In the genomic region with DNA sequence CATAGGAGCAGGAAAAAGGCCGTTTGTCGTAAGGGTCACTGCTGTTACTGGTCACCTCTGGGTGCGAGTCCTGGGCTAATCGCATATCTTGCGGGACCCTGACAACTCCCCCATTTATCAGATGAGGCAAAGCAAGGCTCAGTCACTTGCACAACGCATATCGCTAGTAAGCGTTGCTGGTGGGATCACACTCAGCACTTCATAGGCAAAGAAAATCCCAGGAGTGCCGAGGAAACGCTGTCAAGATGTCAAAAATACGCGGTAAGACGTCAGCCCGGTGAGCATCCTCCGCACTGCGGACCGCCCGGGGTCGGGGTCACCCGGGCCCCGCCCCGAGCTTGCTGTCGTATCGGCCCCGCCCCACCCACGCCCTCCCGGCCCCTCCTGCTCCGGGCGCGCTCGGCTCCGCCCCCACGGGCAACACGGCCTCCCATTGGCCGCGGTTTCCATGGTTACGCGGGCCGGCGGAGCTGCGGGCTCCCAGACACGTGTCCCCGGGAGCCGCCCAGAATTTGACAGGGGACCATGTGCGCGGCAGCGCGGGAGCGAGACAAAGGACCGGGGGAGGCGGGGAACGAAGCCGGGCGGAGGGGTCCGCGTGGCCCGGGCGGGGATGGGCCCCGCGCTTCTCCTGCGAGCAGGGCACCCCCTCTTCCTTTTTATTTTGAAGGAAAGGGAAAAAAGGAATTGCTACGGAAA, we compare ENCODE assay signal across 8 cellular contexts.
DNase-seq lines count a peak whose midpoint lies in the region; ATAC-seq and TF ChIP-seq lines count a peak whose summit lies in the region.

No MANE protein-coding gene starts in this region.

- ATAC-seq in HG03159 (IDR thresholded peaks at IDR 0.05; ENCODE audit: unreplicated experiment) (peak; percentile 61), omental fat pad (ENCODE audit: low FRiP score) (peak; percentile 93)

- H3K9me3 Mint-ChIP-seq in activated naive CD8-positive, alpha-beta T cell (ENCODE audit: low read depth): no peaks in the 10 kb centered on the region

- H3K36me3 Mint-ChIP-seq in activated naive CD8-positive, alpha-beta T cell: no peaks in the 10 kb centered on the region

- DNase-seq in SK-N-DZ (ENCODE audit: low spot score) (peak; percentile 90), glomerular visceral epithelial cell (ENCODE audit: extremely low spot score) (peak; percentile 71), omental fat pad (ENCODE audit: low spot score) (peak; percentile 73), stromal cell of bone marrow (ENCODE audit: low read depth) (peak; percentile 77), H4 (ENCODE audit: low spot score) (no peak)

- H3K27ac Mint-ChIP-seq in activated naive CD8-positive, alpha-beta T cell: peak overlapping the region; percentile 64

- peaks cover 31% of the 10 kb centered on the region for H3K4me1 Mint-ChIP-seq in activated naive CD8-positive, alpha-beta T cell (ENCODE audit: low read depth)

- TF ChIP-seq CTCF in C4-2B (conservative IDR thresholded peaks at IDR 0.05) (no peak), omental fat pad (IDR thresholded peaks at IDR 0.05) (no peak)

- H3K27me3 Mint-ChIP-seq in activated naive CD8-positive, alpha-beta T cell: no peaks in the 10 kb centered on the region

- H3K4me3 Mint-ChIP-seq in activated naive CD8-positive, alpha-beta T cell: peak overlapping the region; percentile 78

- H3K27ac ChIP-seq in C4-2B: peak overlapping the region; percentile 17
